8 cellular contexts compared by ENCODE assay signal in the genomic region with DNA sequence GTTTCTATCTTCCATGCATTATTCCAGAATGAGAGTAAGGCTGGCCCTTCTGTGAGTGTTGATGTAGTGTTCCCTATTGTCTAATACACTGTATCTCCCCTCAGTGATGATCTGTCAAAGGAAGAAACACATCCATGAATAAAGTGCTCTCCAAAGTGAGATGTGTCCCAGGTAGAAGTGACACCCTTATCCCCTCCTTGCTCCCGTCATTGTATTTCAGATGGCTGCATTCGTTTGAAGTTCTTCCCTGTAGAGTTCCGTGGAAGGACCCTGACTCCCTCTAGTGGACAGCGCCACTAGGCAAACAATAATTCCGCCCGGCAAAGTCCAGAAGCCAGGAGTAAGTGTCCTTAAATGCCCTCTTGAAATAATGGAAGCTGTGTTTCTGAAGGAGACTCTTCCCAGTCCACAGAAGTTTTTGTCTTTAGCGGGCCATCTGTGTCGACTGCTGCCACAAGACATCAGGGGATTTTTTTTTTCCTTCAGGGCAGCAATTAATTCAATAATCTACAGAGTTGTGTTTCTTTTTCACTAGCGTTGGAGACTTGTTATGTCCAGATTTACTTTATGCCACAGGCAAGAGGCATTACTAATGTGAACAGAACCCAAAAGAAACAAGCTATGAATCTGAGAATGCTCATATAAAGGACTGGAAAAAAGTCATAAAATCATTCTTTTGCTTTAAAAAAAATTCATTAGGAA.
A peak's percentile ranks its signal among the peaks of the same experiment; 100 is the strongest.
DNase-seq lines count a peak whose midpoint lies in the region; ATAC-seq and TF ChIP-seq lines count a peak whose summit lies in the region.

No MANE protein-coding gene starts in this region.

- H3K27me3 Mint-ChIP-seq in HFFc6 (ENCODE audit: insufficient read depth) = no peaks in the 10 kb centered on the region

- H3K9me3 Mint-ChIP-seq in HFFc6 = no peaks in the 10 kb centered on the region

- peak overlapping the region; percentile 43 for H3K9ac ChIP-seq in SK-N-MC (ENCODE audit: insufficient read length)

- peak overlapping the region; percentile 87 for H3K27ac Mint-ChIP-seq in HFFc6

- 2% methylated on average over 9 of the region's 9 CpGs for WGBS in prostate gland

- ATAC-seq in Right ventricle myocardium inferior = peak; percentile 92

- H3K4me3 ChIP-seq in GM12864 (ENCODE audit: low read depth, low read length) (no peak overlapping the region), SK-N-MC (peak overlapping the region; percentile 63), prostate gland (no peak overlapping the region), vagina (no peak overlapping the region)

- peak overlapping the region; percentile 82 for H3K27ac ChIP-seq in SK-N-MC
- H3K27ac ChIP-seq in prostate gland = peak overlapping the region in 1 of 2 donors; percentile 45
- no peak overlapping the region for H3K27ac ChIP-seq in vagina

- H3K4me1 ChIP-seq in prostate gland (replicated peaks) (no peaks in the 10 kb centered on the region), vagina (no peaks in the 10 kb centered on the region)

- no peak for TF ChIP-seq POLR2A in prostate gland (IDR thresholded peaks at IDR 0.05)
- no peak for TF ChIP-seq POLR2A in vagina (IDR thresholded peaks at IDR 0.05)

- H3K4me3 Mint-ChIP-seq in HFFc6 = peak overlapping the region; percentile 72

- DNase-seq in GM12864 (ENCODE audit: low read depth) (peak; percentile 35), HFFc6 (peak; percentile 83), NCI-H1092 (lab: John Stamatoyannopoulos, UW) (peak; percentile 41), SK-N-MC (ENCODE audit: low read depth, low spot score) (peak; percentile 24), Right ventricle myocardium inferior (ENCODE audit: missing footprints) (no peak), prostate gland (ENCODE audit: low spot score) (peak; percentile 82), vagina (ENCODE audit: extremely low spot score in 2 of 2) (no peak)
- DNase-seq in activated naive CD4-positive, alpha-beta T cell treated with anti-CD3 and anti-CD28 coated beads, Interleukin-2, amount 50 U/mL, for 16 hours = peak; percentile 59

- H3K27me3 ChIP-seq in prostate gland (replicated peaks; ENCODE audit: insufficient read depth) (no peaks in the 10 kb centered on the region), vagina (no peaks in the 10 kb centered on the region)

- H3K9me3 ChIP-seq in SK-N-MC (ENCODE audit: low read depth, low read length) = no peaks in the 10 kb centered on the region
- H3K9me3 ChIP-seq in prostate gland = no peaks in the 10 kb centered on the region
- no peaks in the 10 kb centered on the region for H3K9me3 ChIP-seq in vagina

- no peaks in the 10 kb centered on the region for H3K36me3 Mint-ChIP-seq in HFFc6 (ENCODE audit: low read depth)

- H3K36me3 ChIP-seq in SK-N-MC (ENCODE audit: insufficient read depth, low read length) (no peaks in the 10 kb centered on the region), prostate gland (no peaks in the 10 kb centered on the region), vagina (no peaks in the 10 kb centered on the region)

- intact Hi-C loops in Right ventricle myocardium inferior (cut with DNase I) = loop anchor here (2.0 to 10.0 kb wide), 5 partner anchors 54 to 466 kb away; a partner anchor contains a TSS
- intact Hi-C loops in prostate gland (cut with DNase I) = loop anchor here (5.0 to 10.0 kb wide), 2 partner anchors 439 to 466 kb away; no protein-coding TSS in a partner anchor
- intact Hi-C loops in vagina (cut with DNase I) = loop anchor here (10.0 kb wide), 1 partner anchor 436 kb away; no protein-coding TSS in a partner anchor

- peaks cover 55% of the 10 kb centered on the region for H3K4me1 Mint-ChIP-seq in HFFc6 (ENCODE audit: low read depth)

- peak; percentile 91 for TF ChIP-seq CTCF in GM12864 (IDR thresholded peaks at IDR 0.05; ENCODE audit: low read depth, low read length, missing control alignments)
- TF ChIP-seq CTCF in HFFc6 (IDR thresholded peaks at IDR 0.05) = peak; percentile 96
- peak; percentile 51 to 88 (median 80) for TF ChIP-seq CTCF in prostate gland (IDR thresholded peaks at IDR 0.05)
- TF ChIP-seq CTCF in vagina (IDR thresholded peaks at IDR 0.05) = peak; percentile 53 to 86 (median 72)

Comparison
In these comparisons a context has a peak if more than half of its experiments do, and no peak if none do; other contexts are left out.
1. DNase-seq: peak in GM12864 (single experiment), HFFc6 (single experiment), NCI-H1092 (single experiment), SK-N-MC (single experiment), activated naive CD4-positive, alpha-beta T cell treated with anti-CD3 and anti-CD28 coated beads, Interleukin-2, amount 50 U/mL, for 16 hours (single experiment) and prostate gland (single experiment); none in Right ventricle myocardium inferior (single experiment) and vagina (0 of 2).
2. Peak in every context shown above with its lines, with median percentiles within 50 percentile points of each other: CTCF ChIP-seq.